30 cellular contexts compared by ENCODE assay signal in genomic region chr2:138752231-138752956, GRCh38. TPM values are rescaled to one million over a fixed set of nuclear protein-coding genes. Genes with fewer than 3 reads are reported as not detected.
DNase-seq lines count a peak whose midpoint lies in the region; ATAC-seq, FAIRE-seq and TF ChIP-seq lines count a peak whose summit lies in the region.
"Had no signal": no experiment of that assay in that cellular context is flagged by ENCODE, and none has a peak within 500 bp of the region (broad histone marks: within the 10 kb centered on the region; RNA-seq: fewer than 3 reads in every experiment).

No MANE protein-coding gene starts in this region.

- CTCF ChIA-PET in Panc1 (lab: Charles Lee) = no interaction called here

- H3K27me3 ChIP-seq in Panc1 (ENCODE audit: control insufficient read depth, insufficient read depth, low read length) (no peaks in the 10 kb centered on the region), bronchial epithelial cell (ENCODE audit: control insufficient read depth, insufficient read depth, low read length) (no peaks in the 10 kb centered on the region), keratinocyte (ENCODE audit: control insufficient read depth, extremely low read depth, insufficient read depth, low read length) (no peaks in the 10 kb centered on the region)
- H3K27me3 ChIP-seq: dorsolateral prefrontal cortex, SJCRH30, spleen, uterus had no signal

- H3K9me1 ChIP-seq in keratinocyte (ENCODE audit: control insufficient read depth, extremely low read depth, insufficient read depth, low read length) = no peaks in the 10 kb centered on the region

- no peaks in the 10 kb centered on the region for H4K20me1 ChIP-seq in keratinocyte (ENCODE audit: control insufficient read depth, extremely low read depth, insufficient read depth, low read length)

- H2AFZ ChIP-seq in keratinocyte (ENCODE audit: control insufficient read depth, low read length) = peak overlapping the region; percentile 24
- H2AFZ ChIP-seq: GM23338 had no signal

- H3K4me3 ChIP-seq in Panc1 (ENCODE audit: low read depth in 2 of 2, low read length in 2 of 2) (no peak overlapping the region), bronchial epithelial cell (ENCODE audit: low read depth, low read length) (no peak overlapping the region), keratinocyte (ENCODE audit: control insufficient read depth in 2 of 3, extremely low read depth in 1 of 3, insufficient read depth in 2 of 3, low read depth in 1 of 3, low read length in 3 of 3) (no peak overlapping the region)
- H3K4me3 ChIP-seq: dorsolateral prefrontal cortex, GM23338, SJCRH30, spleen, uterus had no signal

- DNase-seq in A172 (ENCODE audit: low spot score) (peak; percentile 83), Panc1 (ENCODE audit: low read depth, low spot score) (peak; percentile 10), bronchial epithelial cell (ENCODE audit: low read depth) (peak; percentile 68), keratinocyte (ENCODE audit: low read depth, low spot score) (peak; percentile 19), SIG-M5 treated with dmso at 0.1 percent for 504 hours (lab: John Stamatoyannopoulos, UW; ENCODE audit: unreplicated experiment) (no peak), D721Med (ENCODE audit: insufficient read length, low spot score) (no peak)
- DNase-seq in T-helper 2 cell treated with Interferon-gamma antibody and Interleukin-4, amounts not matched to agents 5 μg/mL and 100 μg/mL, for 36 hours (ENCODE audit: low spot score) = no peak
- DNase-seq: activated CD4-positive, alpha-beta T cell treated with anti-CD3 and anti-CD28 coated beads, Interleukin-2, amount 50 U/mL, for 1 hour; activated CD8-positive, alpha-beta memory T cell treated with anti-CD3 and anti-CD28 coated beads, Interleukin-2, amount 50 U/mL, for 48 hours; activated effector memory CD4-positive, alpha-beta T cell treated with Interleukin-2 at 50 U/mL for 16 hours; activated naive CD8-positive, alpha-beta T cell treated with anti-CD3 and anti-CD28 coated beads, Interleukin-2, amount 50 U/mL, for 24 hours; central memory CD4-positive, alpha-beta T cell; DMS53; dorsolateral prefrontal cortex; glutamatergic neuron; NCI-H146; NCI-H2171 treated with DMSO at 0.1 percent for 48 hours; NCI-H69; spleen; stimulated activated CD4-positive, alpha-beta T cell treated with anti-CD3 and anti-CD28 coated beads, Interleukin-4, amount 100 ng/mL, for 24 hours; T-helper 2 cell; uterus; WERI-Rb-1 had no signal

- no peak overlapping the region for H3K27ac Mint-ChIP-seq in T-helper 2 cell treated with Interferon-gamma antibody and Interleukin-4, amounts not matched to agents 5 μg/mL and 100 μg/mL, for 36 hours
- H3K27ac Mint-ChIP-seq: activated naive CD8-positive, alpha-beta T cell treated with anti-CD3 and anti-CD28 coated beads, Interleukin-2, amount 50 U/mL, for 24 hours; GM23338 had no signal

- H3K4me1 ChIP-seq in Panc1 (ENCODE audit: control insufficient read depth, insufficient read depth, low read length) (peaks cover 17% of the 10 kb centered on the region), keratinocyte (ENCODE audit: control insufficient read depth, extremely low read depth, insufficient read depth, low read length) (peaks cover 15% of the 10 kb centered on the region)
- H3K4me1 ChIP-seq: SJCRH30, spleen, uterus had no signal

- POLR2A ChIA-PET in Panc1 (lab: Charles Lee) = no interaction called here

- no peaks in the 10 kb centered on the region for H3K27me3 Mint-ChIP-seq in T-helper 2 cell treated with Interferon-gamma antibody and Interleukin-4, amounts not matched to agents 5 μg/mL and 100 μg/mL, for 36 hours (ENCODE audit: low read depth)
- H3K27me3 Mint-ChIP-seq: activated naive CD8-positive, alpha-beta T cell treated with anti-CD3 and anti-CD28 coated beads, Interleukin-2, amount 50 U/mL, for 24 hours; IgD-negative memory B cell had no signal

- intact Hi-C loops in Panc1 (cut with micrococcal nuclease; ENCODE audit: unreplicated experiment) = no loop called here

- no peaks in the 10 kb centered on the region for H3K36me3 ChIP-seq in Panc1 (ENCODE audit: control insufficient read depth, insufficient read depth, low read length)
- no peaks in the 10 kb centered on the region for H3K36me3 ChIP-seq in bronchial epithelial cell (ENCODE audit: control insufficient read depth, insufficient read depth, low read length)
- H3K36me3 ChIP-seq in keratinocyte (ENCODE audit: control insufficient read depth in 2 of 2, extremely low read depth in 1 of 2, insufficient read depth in 2 of 2, low read length in 2 of 2) = no peaks in the 10 kb centered on the region
- H3K36me3 ChIP-seq: SJCRH30, spleen, uterus, WERI-Rb-1 had no signal

- no peaks in the 10 kb centered on the region for H3K4me1 Mint-ChIP-seq in T-helper 2 cell treated with Interferon-gamma antibody and Interleukin-4, amounts not matched to agents 5 μg/mL and 100 μg/mL, for 36 hours (ENCODE audit: low read depth)
- H3K4me1 Mint-ChIP-seq: activated naive CD8-positive, alpha-beta T cell treated with anti-CD3 and anti-CD28 coated beads, Interleukin-2, amount 50 U/mL, for 24 hours; IgD-negative memory B cell had no signal

- TF ChIP-seq CTCF in Panc1 (IDR thresholded peaks at IDR 0.05) (no peak), bronchial epithelial cell (IDR thresholded peaks at IDR 0.05; ENCODE audit: insufficient read depth, low read length, severe bottlenecking) (no peak), keratinocyte (optimal IDR thresholded peaks at IDR 0.05 in 1 of 3, IDR thresholded peaks at IDR 0.05 in 1 of 3, conservative IDR thresholded peaks at IDR 0.05 in 1 of 3; ENCODE audit: extremely low read depth in 1 of 3, insufficient read depth in 2 of 3, low read length in 3 of 3) (no peak), D721Med (IDR thresholded peaks at IDR 0.05; ENCODE audit: insufficient read depth, missing control alignments) (no peak)

- no peak overlapping the region for H3K9ac ChIP-seq in keratinocyte (ENCODE audit: control insufficient read depth, extremely low read depth, insufficient read depth, low read length)

- H3K9me3 Mint-ChIP-seq in T-helper 2 cell treated with Interferon-gamma antibody and Interleukin-4, amounts not matched to agents 5 μg/mL and 100 μg/mL, for 36 hours = no peaks in the 10 kb centered on the region
- H3K9me3 Mint-ChIP-seq: GM23338 had no signal

- FAIRE-seq in bronchial epithelial cell (lab: Jason Lieb, UNC) (no peak), keratinocyte (lab: Jason Lieb, UNC) (peak; percentile 88), D721Med (lab: Jason Lieb, UNC) (no peak)
- FAIRE-seq: GM12891 had no signal

- no peaks in the 10 kb centered on the region for H3K79me2 ChIP-seq in keratinocyte (ENCODE audit: control insufficient read depth, insufficient read depth, low read length)

- no TSS peak for BruUV-seq in Panc1 (replicated peaks; lab: Mats Ljungman, UMichigan)

- peak overlapping the region; percentile 90 for H3K27ac ChIP-seq in Panc1 (ENCODE audit: low read length)
- no peak overlapping the region for H3K27ac ChIP-seq in keratinocyte (ENCODE audit: control insufficient read depth, insufficient read depth, low read length)
- H3K27ac ChIP-seq: C4-2B, dorsolateral prefrontal cortex, SJCRH30, spleen, uterus, WERI-Rb-1 had no signal

- dilution Hi-C loops in keratinocyte (cut with MboI; ENCODE audit: extremely low pct_ligation_motif_present, low sequenced_read_pairs) = no loop called here

- peak overlapping the region; percentile 34 for H3K4me2 ChIP-seq in keratinocyte (ENCODE audit: control insufficient read depth, extremely low read depth, insufficient read depth, low read depth, low read length)
- H3K4me2 ChIP-seq: GM23338 had no signal

- H3K9me3 ChIP-seq in Panc1 (ENCODE audit: control insufficient read depth, insufficient read depth, low read depth, low read length) (no peaks in the 10 kb centered on the region), keratinocyte (ENCODE audit: control insufficient read depth, low read depth, low read length) (peaks cover 2% of the 10 kb centered on the region)
- H3K9me3 ChIP-seq: SJCRH30 had no signal

- in situ Hi-C loops in Panc1 (cut with HindIII; ENCODE audit: low pct_unique_long_range_greater_than_20kb, low sequenced_read_pairs) = no loop called here

- no peak overlapping the region for H3K4me3 Mint-ChIP-seq in T-helper 2 cell treated with Interferon-gamma antibody and Interleukin-4, amounts not matched to agents 5 μg/mL and 100 μg/mL, for 36 hours
- H3K4me3 Mint-ChIP-seq: activated naive CD8-positive, alpha-beta T cell treated with anti-CD3 and anti-CD28 coated beads, Interleukin-2, amount 50 U/mL, for 24 hours; GM23338; IgD-negative memory B cell had no signal

- no peaks in the 10 kb centered on the region for H3K36me3 Mint-ChIP-seq in T-helper 2 cell treated with Interferon-gamma antibody and Interleukin-4, amounts not matched to agents 5 μg/mL and 100 μg/mL, for 36 hours (ENCODE audit: low read depth)
- H3K36me3 Mint-ChIP-seq: IgD-negative memory B cell had no signal

- ATAC-seq in Panc1 = peak; percentile 97
- ATAC-seq in GM19455 (IDR thresholded peaks at IDR 0.05; ENCODE audit: unreplicated experiment) = no peak
- ATAC-seq: activated naive CD8-positive, alpha-beta T cell treated with anti-CD3 and anti-CD28 coated beads, Interleukin-2, amount 50 U/mL, for 24 hours; esophagus mucosa; GM23338 had no signal

RNA-seq across cellular contexts. Expression of gene NXPH2, which starts 27.8 kb away (rescaled TPM):
- total RNA-seq in A172 (2014; rRNA removed; shearing (Covaris generic)) = 34.5 and 42.2 TPM in 2 replicates
- total RNA-seq in Panc1 (2021; ENCODE audit: unreplicated experiment) (5.4 TPM), bronchial epithelial cell (not detected in 2 replicates)
- polyA plus RNA-seq in Panc1 (2012; ENCODE audit: insufficient read length) = 2.5 TPM
- not detected in 3 replicates for polyA plus RNA-seq in keratinocyte
- not detected for polyA plus RNA-seq in keratinocyte (2011; ENCODE audit: low read depth)
- not detected in 2 replicates for polyA plus RNA-seq in keratinocyte (2011; cell fraction: cytosol; rRNA removed)
- not detected in 2 replicates for polyA plus RNA-seq in keratinocyte (2011; cell fraction: nucleus; rRNA removed)
- not detected in 2 replicates for polyA plus RNA-seq in keratinocyte (2012; ENCODE audit: low replicate concordance)
- polyA minus RNA-seq in keratinocyte = not detected in 3 replicates
- not detected for polyA minus RNA-seq in keratinocyte (2011; cell fraction: cytosol; rRNA and poly(A)+ RNA removed)
- not detected in 2 replicates for polyA minus RNA-seq in keratinocyte (2011; cell fraction: nucleus; rRNA and poly(A)+ RNA removed)
- total RNA-seq: esophagus mucosa, SJCRH30, spleen had no signal
- polyA plus RNA-seq: IgD-negative memory B cell, spleen had no signal

Comparison
In these comparisons a context has a peak if more than half of its experiments do, and no peak if none do; other contexts are left out.
1. DNase-seq: peak in A172 (single experiment), Panc1 (single experiment), bronchial epithelial cell (single experiment) and keratinocyte (single experiment); none in SIG-M5 treated with dmso at 0.1 percent for 504 hours (single experiment), D721Med (single experiment) and T-helper 2 cell treated with Interferon-gamma antibody and Interleukin-4, amounts not matched to agents 5 μg/mL and 100 μg/mL, for 36 hours (single experiment).